7 cellular contexts compared by ENCODE assay signal in the genomic region with DNA sequence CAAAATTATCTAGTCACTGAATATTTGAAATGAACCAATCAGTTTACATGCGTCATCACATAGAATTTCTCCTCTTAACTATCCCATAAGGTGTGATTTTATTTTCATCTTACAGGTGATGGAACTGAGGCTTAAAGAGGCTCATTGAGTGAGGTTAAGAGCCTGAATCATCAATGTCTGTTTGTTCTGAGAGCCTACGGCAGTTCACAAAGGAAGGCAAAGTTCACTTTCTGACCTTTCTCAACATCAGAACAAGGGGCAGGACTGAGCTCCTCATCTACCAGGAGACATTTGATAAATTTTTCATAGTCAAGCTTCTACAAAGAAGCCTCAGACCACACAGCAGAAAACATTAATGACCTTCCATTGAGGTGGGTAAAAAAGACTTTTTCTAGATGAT. TPM values are rescaled to one million over a fixed set of nuclear protein-coding genes. Genes with fewer than 3 reads are reported as not detected.
"Had no signal": no experiment of that assay in that cellular context is flagged by ENCODE, and none has a peak within 500 bp of the region (broad histone marks: within the 10 kb centered on the region; RNA-seq: fewer than 3 reads in every experiment).

No MANE protein-coding gene starts in this region.

- DNase-seq: GM23248, H9, HCEC 1CT, IMR-90, KG1 had no signal

- H3K9me3 Mint-ChIP-seq: H9 had no signal

- ATAC-seq: K562 had no signal

- H3K4me3 Mint-ChIP-seq: H9 had no signal

- H2AFZ ChIP-seq: GM23248 had no signal

- H3K4me3 ChIP-seq: GM23248, K562 had no signal

- H3K9ac ChIP-seq: GM23248 had no signal

- H3K27ac ChIP-seq: GM23248 had no signal

RNA-seq across cellular contexts. Expression of a gene that starts 54.9 kb away (rescaled TPM):
- total RNA-seq: GM23248, HT1080, IMR-90, K562 had no signal
- polyA plus RNA-seq: GM23248, IMR-90, K562 had no signal
